1 cellular context compared by ENCODE assay signal in genomic region chr22:17917490-17917983, GRCh38.
TF ChIP-seq lines count a peak whose summit lies in the region.

No MANE protein-coding gene starts in this region.

TF ChIP-seq in K562, 482 proteins besides CTCF, POLR2A, EP300 and RAD21 (continued from another document):
- TF ChIP-seq PBX2 (CRISPR knock-in tag; IDR thresholded peaks at IDR 0.05; ENCODE audit: low read depth), result peak; percentile 57
- 0 out of 2 replicates have a peak, but pooled peaks have one; percentile 38 for TF ChIP-seq PBX2 (tag; conservative IDR thresholded peaks at IDR 0.05; ENCODE audit: low read depth)
- TF ChIP-seq DNMT1 (IDR thresholded peaks at IDR 0.05), result no peak
- peak; percentile 50; the same call in 1 of the 2 replicates for TF ChIP-seq EP400 (IDR thresholded peaks at IDR 0.05)
- TF ChIP-seq CCNT2 (IDR thresholded peaks at IDR 0.05; ENCODE audit: borderline replicate concordance, extremely low read depth, insufficient read length, low read depth, low read length), result no peak
- TF ChIP-seq ZNF318 (IDR thresholded peaks at IDR 0.05; ENCODE audit: borderline replicate concordance in 1 of 2, low read depth in 1 of 2), result no peak
- TF ChIP-seq ZNF277 (CRISPR knock-in tag; IDR thresholded peaks at IDR 0.05; ENCODE audit: borderline replicate concordance), result no peak
- TF ChIP-seq HNRNPH1 (optimal IDR thresholded peaks at IDR 0.05; ENCODE audit: low read depth, low read length), result no peak
- TF ChIP-seq CBFA2T3 (IDR thresholded peaks at IDR 0.05), result peak; percentile 46; the same call in 1 of the 2 replicates
- peak; percentile 54 for TF ChIP-seq SMARCA4 (IDR thresholded peaks at IDR 0.05)
- peak; percentile 83 for TF ChIP-seq ETV5 (CRISPR knock-in tag; IDR thresholded peaks at IDR 0.05; ENCODE audit: low read depth)
- TF ChIP-seq ARID1B (IDR thresholded peaks at IDR 0.05), result peak; percentile 71
- peak; percentile 47 for TF ChIP-seq RBFOX2 (IDR thresholded peaks at IDR 0.05; ENCODE audit: low read depth, low read length)
- TF ChIP-seq MAX (CRISPR knock-in tag; IDR thresholded peaks at IDR 0.05), result peak; percentile 11; the same call in 1 of the 2 replicates
- no peak for TF ChIP-seq PRDM10 (IDR thresholded peaks at IDR 0.05; ENCODE audit: partially characterized antibody)
- TF ChIP-seq HDAC1 (IDR thresholded peaks at IDR 0.05), result 0 out of 4 replicates have a peak, but pooled peaks of 1 of the 2 experiments have one; percentile 62
- peak; percentile 27 to 46; a peak in 1 of 4 replicates for TF ChIP-seq MAZ (CRISPR knock-in tag; conservative IDR thresholded peaks at IDR 0.05 in 1 of 2, IDR thresholded peaks at IDR 0.05 in 1 of 2)
- TF ChIP-seq MTF1 (CRISPR knock-in tag; IDR thresholded peaks at IDR 0.05; ENCODE audit: borderline replicate concordance), result no peak
- TF ChIP-seq NFRKB (IDR thresholded peaks at IDR 0.05; ENCODE audit: low read depth), result no peak
- peak; percentile 51; the same call in 1 of the 2 replicates for TF ChIP-seq THAP12 (CRISPR knock-in tag; IDR thresholded peaks at IDR 0.05)
- TF ChIP-seq E2F3 (CRISPR knock-in tag; IDR thresholded peaks at IDR 0.05), result no peak
- TF ChIP-seq TBP (optimal IDR thresholded peaks at IDR 0.05; ENCODE audit: low read depth, low read length), result peak; percentile 30
- no peak for TF ChIP-seq RBM14 (IDR thresholded peaks at IDR 0.05; ENCODE audit: borderline replicate concordance, insufficient read depth, low read depth, low read length)
- TF ChIP-seq POLR2G (IDR thresholded peaks at IDR 0.05; ENCODE audit: low read depth, low read length), result 0 out of 2 replicates have a peak, but pooled peaks have one; percentile 50
- no peak for TF ChIP-seq RBM39 (optimal IDR thresholded peaks at IDR 0.05; ENCODE audit: low read depth, low read length)
- TF ChIP-seq EHMT2 (IDR thresholded peaks at IDR 0.05), result peak; percentile 41; the same call in 1 of the 2 replicates
- peak; percentile 27; the same call in 1 of the 2 replicates for TF ChIP-seq TFAP4 (CRISPR knock-in tag; IDR thresholded peaks at IDR 0.05; ENCODE audit: borderline replicate concordance)
- 0 out of 2 replicates have a peak, but pooled peaks have one; percentile 34 for TF ChIP-seq ZNF175 (CRISPR knock-in tag; IDR thresholded peaks at IDR 0.05; ENCODE audit: low read depth)
TF ChIP-seq in K562: peak in this region for 68.
